1 cellular context compared by ENCODE assay signal in the genomic region with DNA sequence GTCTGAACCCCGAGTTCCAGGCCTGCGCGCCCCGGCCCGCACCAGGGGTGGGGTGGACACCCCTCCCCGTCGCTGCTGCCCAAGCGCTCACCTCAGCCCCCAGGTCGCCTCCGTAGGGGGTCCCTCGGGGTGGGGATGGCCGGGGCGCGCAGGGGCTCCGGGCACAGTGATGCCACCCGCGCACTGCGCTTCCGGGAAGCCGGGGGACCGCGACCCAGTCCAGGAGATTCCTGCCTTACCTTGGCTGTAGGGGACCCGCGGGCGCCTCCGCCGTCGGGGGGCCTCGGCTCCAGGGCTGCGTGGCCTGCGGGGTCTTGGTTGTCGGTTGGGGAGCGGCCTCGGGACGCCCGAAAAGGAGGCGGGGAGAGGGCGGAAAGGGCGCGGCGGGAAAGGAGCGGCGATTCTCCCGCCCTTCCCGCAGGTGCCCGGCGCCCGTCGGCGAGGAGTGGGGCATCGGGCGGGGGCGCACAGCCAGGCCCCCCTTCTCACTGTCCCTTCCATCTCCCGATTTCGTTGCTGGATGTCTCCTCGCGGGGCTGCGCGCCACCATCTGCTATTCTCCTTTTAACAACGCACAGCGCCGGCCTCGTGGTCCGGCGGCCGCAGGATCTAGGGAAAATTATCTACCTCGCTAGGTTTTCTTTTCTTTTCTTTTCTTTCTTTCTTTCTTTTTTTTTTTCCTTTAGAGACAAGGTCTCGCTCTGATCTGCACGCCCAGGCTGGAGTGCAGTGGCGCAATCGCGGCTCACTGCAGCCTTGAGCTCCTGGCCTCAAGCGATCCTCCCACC.
A peak's percentile ranks its signal among the peaks of the same experiment; 100 is the strongest.
TF ChIP-seq lines count a peak whose summit lies in the region.

A gene (minus strand): TSS at position 355 of the 788 bp plus-strand sequence. CDS start 3,323 bp downstream, outside the sequence.

TF ChIP-seq in HepG2, 621 proteins besides CTCF, POLR2A, EP300 and RAD21 (continued from another document and continues in another):
- TF ChIP-seq FOXJ3 (CRISPR knock-in tag; IDR thresholded peaks at IDR 0.05; ENCODE audit: borderline replicate concordance) (peak; percentile 48; the same call in 1 of the 2 replicates), NR2F1 (CRISPR knock-in tag; IDR thresholded peaks at IDR 0.05) (no peak), ZNF282 (IDR thresholded peaks at IDR 0.05; ENCODE audit: partially characterized antibody) (no peak), ZNF777 (CRISPR knock-in tag; IDR thresholded peaks at IDR 0.05) (peak; percentile 94), ZMYM4 (CRISPR knock-in tag; IDR thresholded peaks at IDR 0.05) (no peak), RARA (CRISPR knock-in tag; IDR thresholded peaks at IDR 0.05) (no peak), MLLT10 (CRISPR knock-in tag; IDR thresholded peaks at IDR 0.05) (no peak), HDAC1 (CRISPR knock-in tag; IDR thresholded peaks at IDR 0.05) (0 out of 2 replicates have a peak, but pooled peaks have one; percentile 41), SMARCE1 (IDR thresholded peaks at IDR 0.05; ENCODE audit: borderline replicate concordance) (no peak), ZNF570 (CRISPR knock-in tag; IDR thresholded peaks at IDR 0.05; ENCODE audit: borderline replicate concordance) (0 out of 2 replicates have a peak, but pooled peaks have one; percentile 82), ZNF121 (CRISPR knock-in tag; IDR thresholded peaks at IDR 0.05) (no peak), ZNF484 (CRISPR knock-in tag; IDR thresholded peaks at IDR 0.05; ENCODE audit: borderline replicate concordance, low read depth) (no peak), ZNF350 (CRISPR knock-in tag; IDR thresholded peaks at IDR 0.05; ENCODE audit: borderline replicate concordance, low read depth) (no peak; the same call in 1 of the 2 replicates), GLI4 (CRISPR knock-in tag; IDR thresholded peaks at IDR 0.05; ENCODE audit: borderline replicate concordance) (0 out of 2 replicates have a peak, but pooled peaks have one; percentile 62), ZMAT3 (CRISPR knock-in tag; conservative IDR thresholded peaks at IDR 0.05) (no peak; the same call in none of the 2 replicates), ZNF7 (CRISPR knock-in tag; IDR thresholded peaks at IDR 0.05) (no peak; the same call in 1 of the 2 replicates), ZC3H13 (CRISPR knock-in tag; IDR thresholded peaks at IDR 0.05) (peak; percentile 27; the same call in 1 of the 2 replicates), RBM22 (optimal IDR thresholded peaks at IDR 0.05; ENCODE audit: low read length) (peak; percentile 65), ELF4 (CRISPR knock-in tag; IDR thresholded peaks at IDR 0.05; ENCODE audit: borderline replicate concordance) (no peak), ZNF552 (CRISPR knock-in tag; IDR thresholded peaks at IDR 0.05; ENCODE audit: borderline replicate concordance) (no peak), ZNF792 (CRISPR knock-in tag; IDR thresholded peaks at IDR 0.05) (0 out of 2 replicates have a peak, but pooled peaks have one; percentile 44), HOXD1 (CRISPR knock-in tag; IDR thresholded peaks at IDR 0.05) (peak; percentile 56; the same call in 1 of the 2 replicates), CHD2 (IDR thresholded peaks at IDR 0.05; ENCODE audit: low read depth, low read length) (no peak), NFKBIZ (CRISPR knock-in tag; IDR thresholded peaks at IDR 0.05) (no peak), TSC22D2 (CRISPR knock-in tag; IDR thresholded peaks at IDR 0.05; ENCODE audit: borderline replicate concordance) (no peak)
- TF ChIP-seq, protein P1, sequence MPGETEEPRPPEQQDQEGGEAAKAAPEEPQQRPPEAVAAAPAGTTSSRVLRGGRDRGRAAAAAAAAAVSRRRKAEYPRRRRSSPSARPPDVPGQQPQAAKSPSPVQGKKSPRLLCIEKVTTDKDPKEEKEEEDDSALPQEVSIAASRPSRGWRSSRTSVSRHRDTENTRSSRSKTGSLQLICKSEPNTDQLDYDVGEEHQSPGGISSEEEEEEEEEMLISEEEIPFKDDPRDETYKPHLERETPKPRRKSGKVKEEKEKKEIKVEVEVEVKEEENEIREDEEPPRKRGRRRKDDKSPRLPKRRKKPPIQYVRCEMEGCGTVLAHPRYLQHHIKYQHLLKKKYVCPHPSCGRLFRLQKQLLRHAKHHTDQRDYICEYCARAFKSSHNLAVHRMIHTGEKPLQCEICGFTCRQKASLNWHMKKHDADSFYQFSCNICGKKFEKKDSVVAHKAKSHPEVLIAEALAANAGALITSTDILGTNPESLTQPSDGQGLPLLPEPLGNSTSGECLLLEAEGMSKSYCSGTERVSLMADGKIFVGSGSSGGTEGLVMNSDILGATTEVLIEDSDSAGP (CRISPR knock-in tag; IDR thresholded peaks at IDR 0.05; ENCODE audit: borderline replicate concordance): peak; percentile 71; the same call in 1 of the 2 replicates
- TF ChIP-seq, protein P2, sequence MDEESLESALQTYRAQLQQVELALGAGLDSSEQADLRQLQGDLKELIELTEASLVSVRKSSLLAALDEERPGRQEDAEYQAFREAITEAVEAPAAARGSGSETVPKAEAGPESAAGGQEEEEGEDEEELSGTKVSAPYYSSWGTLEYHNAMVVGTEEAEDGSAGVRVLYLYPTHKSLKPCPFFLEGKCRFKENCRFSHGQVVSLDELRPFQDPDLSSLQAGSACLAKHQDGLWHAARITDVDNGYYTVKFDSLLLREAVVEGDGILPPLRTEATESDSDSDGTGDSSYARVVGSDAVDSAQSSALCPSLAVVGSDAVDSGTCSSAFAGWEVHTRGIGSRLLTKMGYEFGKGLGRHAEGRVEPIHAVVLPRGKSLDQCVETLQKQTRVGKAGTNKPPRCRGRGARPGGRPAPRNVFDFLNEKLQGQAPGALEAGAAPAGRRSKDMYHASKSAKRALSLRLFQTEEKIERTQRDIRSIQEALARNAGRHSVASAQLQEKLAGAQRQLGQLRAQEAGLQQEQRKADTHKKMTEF (CRISPR knock-in tag; IDR thresholded peaks at IDR 0.05): peak; percentile 7; the same call in 1 of the 2 replicates
- TF ChIP-seq, protein P3, sequence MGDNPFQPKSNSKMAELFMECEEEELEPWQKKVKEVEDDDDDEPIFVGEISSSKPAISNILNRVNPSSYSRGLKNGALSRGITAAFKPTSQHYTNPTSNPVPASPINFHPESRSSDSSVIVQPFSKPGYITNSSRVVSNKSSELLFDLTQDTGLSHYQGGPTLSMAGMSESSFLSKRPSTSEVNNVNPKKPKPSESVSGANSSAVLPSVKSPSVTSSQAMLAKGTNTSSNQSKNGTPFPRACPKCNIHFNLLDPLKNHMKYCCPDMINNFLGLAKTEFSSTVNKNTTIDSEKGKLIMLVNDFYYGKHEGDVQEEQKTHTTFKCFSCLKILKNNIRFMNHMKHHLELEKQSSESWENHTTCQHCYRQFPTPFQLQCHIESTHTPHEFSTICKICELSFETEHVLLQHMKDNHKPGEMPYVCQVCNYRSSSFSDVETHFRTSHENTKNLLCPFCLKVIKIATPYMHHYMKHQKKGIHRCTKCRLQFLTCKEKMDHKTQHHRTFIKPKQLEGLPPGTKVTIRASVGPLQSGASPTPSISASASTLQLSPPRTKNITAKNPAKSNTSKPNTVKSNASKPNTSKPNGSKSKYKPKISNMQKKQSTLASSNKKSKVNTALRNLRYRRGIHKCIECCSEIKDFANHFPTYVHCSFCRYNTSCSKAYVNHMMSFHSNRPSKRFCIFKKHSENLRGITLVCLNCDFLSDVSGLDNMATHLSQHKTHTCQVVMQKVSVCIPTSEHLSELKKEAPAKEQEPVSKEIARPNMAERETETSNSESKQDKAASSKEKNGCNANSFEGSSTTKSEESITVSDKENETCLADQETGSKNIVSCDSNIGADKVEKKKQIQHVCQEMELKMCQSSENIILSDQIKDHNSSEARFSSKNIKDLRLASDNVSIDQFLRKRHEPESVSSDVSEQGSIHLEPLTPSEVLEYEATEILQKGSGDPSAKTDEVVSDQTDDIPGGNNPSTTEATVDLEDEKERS (CRISPR knock-in tag; IDR thresholded peaks at IDR 0.05): peak; percentile 58; the same call in 1 of the 2 replicates
- TF ChIP-seq, protein P4, sequence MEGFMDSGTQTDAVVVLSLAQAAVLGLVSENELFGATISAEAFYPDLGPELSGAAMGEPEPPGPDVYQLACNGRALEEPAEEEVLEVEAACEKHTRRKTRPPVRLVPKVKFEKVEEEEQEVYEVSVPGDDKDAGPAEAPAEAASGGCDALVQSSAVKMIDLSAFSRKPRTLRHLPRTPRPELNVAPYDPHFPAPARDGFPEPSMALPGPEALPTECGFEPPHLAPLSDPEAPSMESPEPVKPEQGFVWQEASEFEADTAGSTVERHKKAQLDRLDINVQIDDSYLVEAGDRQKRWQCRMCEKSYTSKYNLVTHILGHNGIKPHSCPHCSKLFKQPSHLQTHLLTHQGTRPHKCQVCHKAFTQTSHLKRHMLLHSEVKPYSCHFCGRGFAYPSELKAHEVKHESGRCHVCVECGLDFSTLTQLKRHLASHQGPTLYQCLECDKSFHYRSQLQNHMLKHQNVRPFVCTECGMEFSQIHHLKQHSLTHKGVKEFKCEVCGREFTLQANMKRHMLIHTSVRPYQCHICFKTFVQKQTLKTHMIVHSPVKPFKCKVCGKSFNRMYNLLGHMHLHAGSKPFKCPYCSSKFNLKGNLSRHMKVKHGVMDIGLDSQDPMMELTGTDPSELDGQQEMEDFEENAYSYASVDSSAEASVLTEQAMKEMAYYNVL (CRISPR knock-in tag; IDR thresholded peaks at IDR 0.05; ENCODE audit: borderline replicate concordance): no peak
- TF ChIP-seq, protein P5, sequence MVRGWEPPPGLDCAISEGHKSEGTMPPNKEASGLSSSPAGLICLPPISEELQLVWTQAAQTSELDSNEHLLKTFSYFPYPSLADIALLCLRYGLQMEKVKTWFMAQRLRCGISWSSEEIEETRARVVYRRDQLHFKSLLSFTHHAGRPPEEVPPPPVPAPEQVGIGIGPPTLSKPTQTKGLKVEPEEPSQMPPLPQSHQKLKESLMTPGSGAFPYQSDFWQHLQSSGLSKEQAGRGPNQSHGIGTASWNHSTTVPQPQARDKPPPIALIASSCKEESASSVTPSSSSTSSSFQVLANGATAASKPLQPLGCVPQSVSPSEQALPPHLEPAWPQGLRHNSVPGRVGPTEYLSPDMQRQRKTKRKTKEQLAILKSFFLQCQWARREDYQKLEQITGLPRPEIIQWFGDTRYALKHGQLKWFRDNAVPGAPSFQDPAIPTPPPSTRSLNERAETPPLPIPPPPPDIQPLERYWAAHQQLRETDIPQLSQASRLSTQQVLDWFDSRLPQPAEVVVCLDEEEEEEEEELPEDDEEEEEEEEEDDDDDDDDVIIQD (CRISPR knock-in tag; IDR thresholded peaks at IDR 0.05; ENCODE audit: low read depth): no peak
- TF ChIP-seq, protein P6, sequence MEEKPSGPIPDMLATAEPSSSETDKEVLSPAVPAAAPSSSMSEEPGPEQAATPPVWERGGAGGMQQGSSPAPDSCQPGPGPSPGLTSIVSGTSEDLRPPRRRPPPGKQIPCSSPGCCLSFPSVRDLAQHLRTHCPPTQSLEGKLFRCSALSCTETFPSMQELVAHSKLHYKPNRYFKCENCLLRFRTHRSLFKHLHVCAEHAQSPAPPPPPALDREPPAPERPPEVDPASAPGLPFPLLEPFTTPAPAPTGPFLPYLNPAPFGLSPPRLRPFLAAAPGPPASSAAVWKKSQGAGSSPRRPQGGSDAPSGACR (CRISPR knock-in tag; IDR thresholded peaks at IDR 0.05): no peak
- TF ChIP-seq, protein P7, sequence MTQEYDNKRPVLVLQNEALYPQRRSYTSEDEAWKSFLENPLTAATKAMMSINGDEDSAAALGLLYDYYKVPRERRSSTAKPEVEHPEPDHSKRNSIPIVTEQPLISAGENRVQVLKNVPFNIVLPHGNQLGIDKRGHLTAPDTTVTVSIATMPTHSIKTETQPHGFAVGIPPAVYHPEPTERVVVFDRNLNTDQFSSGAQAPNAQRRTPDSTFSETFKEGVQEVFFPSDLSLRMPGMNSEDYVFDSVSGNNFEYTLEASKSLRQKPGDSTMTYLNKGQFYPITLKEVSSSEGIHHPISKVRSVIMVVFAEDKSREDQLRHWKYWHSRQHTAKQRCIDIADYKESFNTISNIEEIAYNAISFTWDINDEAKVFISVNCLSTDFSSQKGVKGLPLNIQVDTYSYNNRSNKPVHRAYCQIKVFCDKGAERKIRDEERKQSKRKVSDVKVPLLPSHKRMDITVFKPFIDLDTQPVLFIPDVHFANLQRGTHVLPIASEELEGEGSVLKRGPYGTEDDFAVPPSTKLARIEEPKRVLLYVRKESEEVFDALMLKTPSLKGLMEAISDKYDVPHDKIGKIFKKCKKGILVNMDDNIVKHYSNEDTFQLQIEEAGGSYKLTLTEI (CRISPR knock-in tag; conservative IDR thresholded peaks at IDR 0.05): no peak
- TF ChIP-seq, protein P8, sequence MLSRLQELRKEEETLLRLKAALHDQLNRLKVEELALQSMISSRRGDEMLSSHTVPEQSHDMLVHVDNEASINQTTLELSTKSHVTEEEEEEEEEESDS (CRISPR knock-in tag; IDR thresholded peaks at IDR 0.05; ENCODE audit: borderline replicate concordance): no peak
- TF ChIP-seq, protein P9, sequence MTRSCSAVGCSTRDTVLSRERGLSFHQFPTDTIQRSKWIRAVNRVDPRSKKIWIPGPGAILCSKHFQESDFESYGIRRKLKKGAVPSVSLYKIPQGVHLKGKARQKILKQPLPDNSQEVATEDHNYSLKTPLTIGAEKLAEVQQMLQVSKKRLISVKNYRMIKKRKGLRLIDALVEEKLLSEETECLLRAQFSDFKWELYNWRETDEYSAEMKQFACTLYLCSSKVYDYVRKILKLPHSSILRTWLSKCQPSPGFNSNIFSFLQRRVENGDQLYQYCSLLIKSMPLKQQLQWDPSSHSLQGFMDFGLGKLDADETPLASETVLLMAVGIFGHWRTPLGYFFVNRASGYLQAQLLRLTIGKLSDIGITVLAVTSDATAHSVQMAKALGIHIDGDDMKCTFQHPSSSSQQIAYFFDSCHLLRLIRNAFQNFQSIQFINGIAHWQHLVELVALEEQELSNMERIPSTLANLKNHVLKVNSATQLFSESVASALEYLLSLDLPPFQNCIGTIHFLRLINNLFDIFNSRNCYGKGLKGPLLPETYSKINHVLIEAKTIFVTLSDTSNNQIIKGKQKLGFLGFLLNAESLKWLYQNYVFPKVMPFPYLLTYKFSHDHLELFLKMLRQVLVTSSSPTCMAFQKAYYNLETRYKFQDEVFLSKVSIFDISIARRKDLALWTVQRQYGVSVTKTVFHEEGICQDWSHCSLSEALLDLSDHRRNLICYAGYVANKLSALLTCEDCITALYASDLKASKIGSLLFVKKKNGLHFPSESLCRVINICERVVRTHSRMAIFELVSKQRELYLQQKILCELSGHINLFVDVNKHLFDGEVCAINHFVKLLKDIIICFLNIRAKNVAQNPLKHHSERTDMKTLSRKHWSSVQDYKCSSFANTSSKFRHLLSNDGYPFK (CRISPR knock-in tag; IDR thresholded peaks at IDR 0.05; ENCODE audit: borderline replicate concordance): 0 out of 2 replicates have a peak, but pooled peaks have one; percentile 25
- TF ChIP-seq, protein P10, sequence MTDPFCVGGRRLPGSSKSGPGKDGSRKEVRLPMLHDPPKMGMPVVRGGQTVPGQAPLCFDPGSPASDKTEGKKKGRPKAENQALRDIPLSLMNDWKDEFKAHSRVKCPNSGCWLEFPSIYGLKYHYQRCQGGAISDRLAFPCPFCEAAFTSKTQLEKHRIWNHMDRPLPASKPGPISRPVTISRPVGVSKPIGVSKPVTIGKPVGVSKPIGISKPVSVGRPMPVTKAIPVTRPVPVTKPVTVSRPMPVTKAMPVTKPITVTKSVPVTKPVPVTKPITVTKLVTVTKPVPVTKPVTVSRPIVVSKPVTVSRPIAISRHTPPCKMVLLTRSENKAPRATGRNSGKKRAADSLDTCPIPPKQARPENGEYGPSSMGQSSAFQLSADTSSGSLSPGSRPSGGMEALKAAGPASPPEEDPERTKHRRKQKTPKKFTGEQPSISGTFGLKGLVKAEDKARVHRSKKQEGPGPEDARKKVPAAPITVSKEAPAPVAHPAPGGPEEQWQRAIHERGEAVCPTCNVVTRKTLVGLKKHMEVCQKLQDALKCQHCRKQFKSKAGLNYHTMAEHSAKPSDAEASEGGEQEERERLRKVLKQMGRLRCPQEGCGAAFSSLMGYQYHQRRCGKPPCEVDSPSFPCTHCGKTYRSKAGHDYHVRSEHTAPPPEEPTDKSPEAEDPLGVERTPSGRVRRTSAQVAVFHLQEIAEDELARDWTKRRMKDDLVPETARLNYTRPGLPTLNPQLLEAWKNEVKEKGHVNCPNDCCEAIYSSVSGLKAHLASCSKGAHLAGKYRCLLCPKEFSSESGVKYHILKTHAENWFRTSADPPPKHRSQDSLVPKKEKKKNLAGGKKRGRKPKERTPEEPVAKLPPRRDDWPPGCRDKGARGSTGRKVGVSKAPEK (CRISPR knock-in tag; IDR thresholded peaks at IDR 0.05; ENCODE audit: borderline replicate concordance): no peak
